In the genomic region with DNA sequence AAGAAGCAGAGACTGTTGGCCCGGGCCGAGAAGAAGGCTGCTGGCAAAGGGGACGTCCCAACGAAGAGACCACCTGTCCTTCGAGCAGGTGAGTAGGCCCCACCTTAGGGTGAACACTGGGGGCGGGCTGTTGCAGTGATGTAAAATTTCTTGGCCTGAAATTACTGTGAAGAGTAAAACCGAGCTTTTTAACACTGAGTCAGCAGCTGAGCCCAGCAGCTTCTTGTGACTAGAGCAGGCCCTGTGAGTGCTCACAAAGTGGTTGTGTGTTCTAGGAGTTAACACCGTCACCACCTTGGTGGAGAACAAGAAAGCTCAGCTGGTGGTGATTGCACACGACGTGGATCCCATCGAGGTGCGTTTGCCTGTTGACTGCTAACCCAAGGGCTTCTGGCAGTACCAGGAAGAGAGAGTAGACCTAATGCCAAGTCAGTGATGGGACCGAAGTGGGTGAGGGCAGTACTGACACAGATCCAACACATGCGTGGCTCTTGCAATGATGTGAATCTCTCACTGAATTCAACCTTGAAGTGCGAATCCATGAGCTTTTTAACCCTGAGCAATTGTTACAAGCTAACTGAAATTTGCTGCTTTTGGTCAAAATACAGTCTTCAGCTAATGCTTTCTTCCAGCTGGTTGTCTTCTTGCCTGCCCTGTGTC, we compare ENCODE assay signal across 9 cellular contexts. TPM values are rescaled to one million over a fixed set of nuclear protein-coding genes. Genes with fewer than 3 reads are reported as not detected.
DNase-seq lines count a peak whose midpoint lies in the region; ATAC-seq and TF ChIP-seq lines count a peak whose summit lies in the region.
"Had no signal": no experiment of that assay in that cellular context is flagged by ENCODE, and none has a peak within 500 bp of the region (broad histone marks: within the 10 kb centered on the region; RNA-seq: fewer than 3 reads in every experiment).

No MANE protein-coding gene starts in this region.

- POLR2A ChIA-PET in T-cell (lab: Charles Lee) = no interaction called here

- H3K4me1 Mint-ChIP-seq in T-cell = peaks cover 45 to 58% (median 55%) of the 10 kb centered on the region in 3 donors

- H3K27me3 Mint-ChIP-seq in T-cell = no peaks in the 10 kb centered on the region

- H3K4me1 ChIP-seq in uterus = peaks cover 0 to 17% of the 10 kb centered on the region in 2 donors
- H3K4me1 ChIP-seq in tibial artery = peaks cover 0 to 40% (median 29%) of the 10 kb centered on the region in 4 donors

- TF ChIP-seq CTCF in epithelial cell of proximal tubule (conservative IDR thresholded peaks at IDR 0.05; ENCODE audit: low read depth, low read length) = no peak
- no peak for TF ChIP-seq CTCF in uterus (IDR thresholded peaks at IDR 0.05)
- TF ChIP-seq CTCF in tibial artery (IDR thresholded peaks at IDR 0.05) = no peak

- peak; percentile 51 for DNase-seq in activated naive CD4-positive, alpha-beta T cell treated with Interleukin-2 at 50 U/mL for 16 hours
- no peak for DNase-seq in activated naive CD4-positive, alpha-beta T cell (lab: John Stamatoyannopoulos, UW)
- DNase-seq in T-cell = no peak
- no peak for DNase-seq in epithelial cell of proximal tubule (ENCODE audit: low read depth)
- DNase-seq in stimulated activated CD8-positive, alpha-beta memory T cell treated with anti-CD3 and anti-CD28 coated beads, Interleukin-4, amount 100 ng/mL, for 48 hours = peak; percentile 64
- no peak for DNase-seq in uterus
- no peak for DNase-seq in tibial artery

- no peak for TF ChIP-seq POLR2A in uterus (IDR thresholded peaks at IDR 0.05)

- CTCF ChIA-PET in T-cell (lab: Charles Lee) = interaction anchor here (1.0 to 2.8 kb wide), 2 partner anchors 20 to 22 kb away, joined by 3 to 11 read pairs; no protein-coding TSS in a partner anchor

- no peaks in the 10 kb centered on the region for H3K9me3 Mint-ChIP-seq in T-cell

- H3K27ac ChIP-seq in uterus (no peak overlapping the region), tibial artery (no peak overlapping the region)
- H3K27ac ChIP-seq: parathyroid adenoma had no signal

- no peaks in the 10 kb centered on the region for H3K36me3 ChIP-seq in uterus
- peaks cover 43 to 60% (median 46%) of the 10 kb centered on the region in 3 donors for H3K36me3 ChIP-seq in tibial artery

- H3K36me3 Mint-ChIP-seq in T-cell = peaks cover 41% of the 10 kb centered on the region

- H3K9me3 ChIP-seq in uterus (no peaks in the 10 kb centered on the region), tibial artery (no peaks in the 10 kb centered on the region)

- H3K4me3 Mint-ChIP-seq in T-cell = peak overlapping the region; percentile 49 to 96 (median 49)

- H3K27ac Mint-ChIP-seq in T-cell = peak overlapping the region in 1 of 2 donors; percentile 52

- H3K27me3 ChIP-seq in uterus (no peaks in the 10 kb centered on the region), tibial artery (no peaks in the 10 kb centered on the region)

- no peak for ATAC-seq in T-cell (replicated peaks in 1 of 4)
- no peak for ATAC-seq in HG02763 (IDR thresholded peaks at IDR 0.05; ENCODE audit: unreplicated experiment)

- H3K4me3 ChIP-seq in epithelial cell of proximal tubule (ENCODE audit: low read depth, low read length) (peak overlapping the region; percentile 90), uterus (no peak overlapping the region), tibial artery (no peak overlapping the region)

- intact Hi-C loops in uterus (cut with DNase I; ENCODE audit: low total_unique reads) = no loop called here
- intact Hi-C loops in tibial artery (cut with DNase I; ENCODE audit: low total_unique reads) = no loop called here

RNA-seq across cellular contexts. Expression of a gene that starts 2.1 kb away (rescaled TPM):
- total RNA-seq in T-cell (1,000 to 10,000 TPM; 2,623 to 2,692 (median 2,659) TPM), epithelial cell of proximal tubule (2,685 and 3,393 TPM in 2 replicates), uterus (1,000 to 10,000 TPM; 1,745 to 3,005 (median 2,502) TPM)

RNA-seq across cellular contexts. Expression of a gene that starts 2.2 kb away (rescaled TPM):
- 10 to 100 TPM; 25.9 to 44.8 (median 40.7) TPM for total RNA-seq in T-cell
- 18.4 and 30.0 TPM in 2 replicates for total RNA-seq in epithelial cell of proximal tubule
- total RNA-seq in uterus = 10 to 100 TPM in 3 of 4 donors, 1 to 10 TPM in 1; 10.0 to 41.0 (median 30.9) TPM

RNA-seq across cellular contexts. Expression of a gene that starts 6.2 kb away (rescaled TPM):
- 10 to 100 TPM; 33.0 to 58.7 (median 58.3) TPM for total RNA-seq in T-cell
- total RNA-seq in epithelial cell of proximal tubule = 27.3 and 31.3 TPM in 2 replicates
- total RNA-seq in uterus = 10 to 100 TPM; 13.0 to 34.7 (median 24.4) TPM

RNA-seq across cellular contexts. Expression of a gene that starts 6.3 kb away (rescaled TPM):
- 10 to 100 TPM; 17.0 to 25.3 (median 24.9) TPM for total RNA-seq in T-cell
- total RNA-seq in epithelial cell of proximal tubule = 27.6 and 45.4 TPM in 2 replicates
- total RNA-seq in uterus = 10 to 100 TPM in 1 of 4 donors, 1 to 10 TPM in 1, under 1 TPM in 1, not detected in 1; 0.51 to 15.3 (median 5.9) TPM

RNA-seq across cellular contexts. Expression of a gene that starts 14.1 kb away (rescaled TPM):
- total RNA-seq in T-cell = 10 to 100 TPM; 18.5 to 35.0 (median 31.1) TPM
- 16.7 and 20.7 TPM in 2 replicates for total RNA-seq in epithelial cell of proximal tubule
- 10 to 100 TPM in 3 of 4 donors, 1 to 10 TPM in 1; 2.9 to 19.3 (median 17.2) TPM for total RNA-seq in uterus

Comparison
In these comparisons a context has a peak if more than half of its experiments do, and no peak if none do; other contexts are left out.
1. DNase-seq: peak in activated naive CD4-positive, alpha-beta T cell treated with Interleukin-2 at 50 U/mL for 16 hours (single experiment) and stimulated activated CD8-positive, alpha-beta memory T cell treated with anti-CD3 and anti-CD28 coated beads, Interleukin-4, amount 100 ng/mL, for 48 hours (single experiment); none in activated naive CD4-positive, alpha-beta T cell (0 of 4), T-cell (0 of 34), epithelial cell of proximal tubule (single experiment), uterus (0 of 2) and tibial artery (0 of 2).